Comparison of ENCODE assay signal across 8 cellular contexts in genomic region chr1:83479591-83480239, GRCh38.
A peak's percentile ranks its signal among the peaks of the same experiment; 100 is the strongest.
DNase-seq lines count a peak whose midpoint lies in the region; ATAC-seq lines count a peak whose summit lies in the region.
"Not testable (repeated sequence)": the region's sequence is repeated elsewhere in the genome, so short reads cannot be mapped to it uniquely, and the experiment has no call there.

No MANE protein-coding gene starts in this region.

- not testable (repeated sequence) for H3K27me3 Mint-ChIP-seq in activated T-cell treated with anti-CD3 and anti-CD28 coated beads, Interleukin-2, amount 50 U/mL, for 72 hours (ENCODE audit: low read depth)

- peak; percentile 75 for ATAC-seq in GM18868 (IDR thresholded peaks at IDR 0.05; ENCODE audit: unreplicated experiment)
- peak; percentile 43 for ATAC-seq in GM19452 (IDR thresholded peaks at IDR 0.05; ENCODE audit: unreplicated experiment)
- ATAC-seq in HG02588 (IDR thresholded peaks at IDR 0.05; ENCODE audit: unreplicated experiment), result peak; percentile 74
- peak; percentile 52 for ATAC-seq in HG02973 (IDR thresholded peaks at IDR 0.05; ENCODE audit: unreplicated experiment)
- peak; percentile 52 for ATAC-seq in HG03354 (IDR thresholded peaks at IDR 0.05; ENCODE audit: poor library complexity, severe bottlenecking, unreplicated experiment)
- peak; percentile 17 to 23 for ATAC-seq in activated T-cell treated with anti-CD3 and anti-CD28 coated beads, Interleukin-2, amount 50 U/mL, for 72 hours (replicated peaks in 1 of 2)

- H3K27ac Mint-ChIP-seq in activated T-cell treated with anti-CD3 and anti-CD28 coated beads, Interleukin-2, amount 50 U/mL, for 72 hours, result not testable (repeated sequence)

- H3K4me1 Mint-ChIP-seq in activated T-cell treated with anti-CD3 and anti-CD28 coated beads, Interleukin-2, amount 50 U/mL, for 72 hours (ENCODE audit: low read depth), result peaks cover 24% of the 10 kb centered on the region

- not testable (repeated sequence) for H3K9me3 Mint-ChIP-seq in activated T-cell treated with anti-CD3 and anti-CD28 coated beads, Interleukin-2, amount 50 U/mL, for 72 hours

- DNase-seq in DMS53 (lab: John Stamatoyannopoulos, UW) (peak; percentile 19), NCI-H1417 treated with DMSO at 0.1 percent for 48 hours (lab: John Stamatoyannopoulos, UW) (peak; percentile 9)
- DNase-seq in activated T-cell treated with anti-CD3 and anti-CD28 coated beads, Interleukin-2, amount 50 U/mL, for 72 hours, result not testable (repeated sequence)

- H3K4me3 Mint-ChIP-seq in activated T-cell treated with anti-CD3 and anti-CD28 coated beads, Interleukin-2, amount 50 U/mL, for 72 hours, result not testable (repeated sequence)

- not testable (repeated sequence) for H3K36me3 Mint-ChIP-seq in activated T-cell treated with anti-CD3 and anti-CD28 coated beads, Interleukin-2, amount 50 U/mL, for 72 hours (ENCODE audit: insufficient read depth in 2 of 2)

Comparison
In these comparisons a context has a peak if more than half of its experiments do, and no peak if none do; other contexts are left out.
1. ATAC-seq: peak in every context shown above with its lines; median percentile 75 in GM18868; 74 in HG02588; 52 in HG02973; 52 in HG03354; 43 in GM19452; 20 in activated T-cell treated with anti-CD3 and anti-CD28 coated beads, Interleukin-2, amount 50 U/mL, for 72 hours.